ENCODE assay signal across 12 cellular contexts in the genomic region with DNA sequence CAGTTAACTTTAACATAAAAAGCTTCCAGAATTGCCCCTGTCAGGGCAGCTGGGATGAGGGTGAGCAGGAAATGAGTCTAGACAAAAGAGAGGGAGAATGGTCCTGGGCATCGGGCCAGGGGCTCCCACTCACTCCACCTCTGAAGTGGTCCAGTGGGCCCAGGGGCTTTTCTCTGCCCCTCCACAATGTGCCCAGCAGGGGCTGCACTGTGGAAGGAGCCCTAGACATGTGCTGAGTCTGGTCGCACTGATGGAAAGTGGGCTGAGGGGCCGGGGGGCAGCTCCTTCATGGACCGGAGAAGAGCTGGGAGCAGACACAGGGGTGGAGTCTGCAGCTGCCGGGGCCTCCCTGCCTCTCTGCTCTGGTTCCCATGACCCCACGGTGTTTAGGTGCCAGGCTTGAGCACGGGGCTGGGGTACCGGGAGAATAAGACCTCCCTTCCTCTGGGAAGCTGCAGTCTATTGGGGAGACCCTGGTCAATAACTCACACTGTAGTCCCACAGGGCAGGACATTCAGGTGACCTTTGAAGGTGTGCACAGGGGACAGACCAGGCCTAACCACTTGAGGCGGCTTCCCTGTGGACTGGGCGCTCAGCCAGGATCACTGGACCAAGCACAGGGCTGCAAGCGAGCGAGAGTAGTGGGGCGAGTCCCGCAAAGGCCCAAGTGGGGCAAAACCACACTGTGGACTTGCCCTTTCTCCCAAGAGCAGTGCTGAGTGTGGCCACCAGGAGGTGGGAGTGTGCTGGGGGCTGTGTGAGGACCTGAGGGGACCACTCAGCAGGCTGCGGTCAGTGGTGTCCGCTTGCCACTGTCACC. TPM values are rescaled to one million over a fixed set of nuclear protein-coding genes. Genes with fewer than 3 reads are reported as not detected.
DNase-seq lines count a peak whose midpoint lies in the region; TF ChIP-seq lines count a peak whose summit lies in the region.
"Had no signal": no experiment of that assay in that cellular context is flagged by ENCODE, and none has a peak within 500 bp of the region (broad histone marks: within the 10 kb centered on the region; RNA-seq: fewer than 3 reads in every experiment).

No MANE protein-coding gene starts in this region.

- DNase-seq in DMS79 (lab: John Stamatoyannopoulos, UW) = peak; percentile 88
- no peak for DNase-seq in MM.1S
- DNase-seq in brain microvascular endothelial cell = no peak
- DNase-seq in mesenteric fat pad (ENCODE audit: low spot score) = peak; percentile 89
- no peak for DNase-seq in foreskin melanocyte
- no peak for DNase-seq in adrenal gland
- DNase-seq in SIG-M5 treated with dmso at 0.1 percent for 504 hours (lab: John Stamatoyannopoulos, UW; ENCODE audit: unreplicated experiment) = no peak
- no peak for DNase-seq in activated naive CD4-positive, alpha-beta T cell treated with anti-CD3 and anti-CD28 coated beads, Interleukin-2, amount 10 ng/mL, durations not matched to agents 7 days and 5 days
- DNase-seq: activated naive CD8-positive, alpha-beta T cell treated with anti-CD3 and anti-CD28 coated beads, Interleukin-2, amount 50 U/mL, for 24 hours; KG1; stimulated activated naive CD8-positive, alpha-beta T cell treated with anti-CD3 and anti-CD28 coated beads, Interleukin-15, Interleukin-2, amounts not matched to agents 100 U/mL and 50 U/mL, for 24 hours had no signal

- no peaks in the 10 kb centered on the region for H4K20me1 ChIP-seq in MM.1S (ENCODE audit: insufficient read depth, low read length)

- in situ Hi-C loops in brain microvascular endothelial cell (cut with HindIII; ENCODE audit: low pct_ligation_motif_present, low sequenced_read_pairs) = no loop called here

- no peak overlapping the region for H3K4me2 ChIP-seq in MM.1S (ENCODE audit: low read depth, low read length)

- H3F3A ChIP-seq in MM.1S (ENCODE audit: insufficient read depth, low read length) = no peaks in the 10 kb centered on the region

- H3K4me3 Mint-ChIP-seq in activated naive CD4-positive, alpha-beta T cell treated with anti-CD3 and anti-CD28 coated beads, Interleukin-2, amount 10 ng/mL, durations not matched to agents 7 days and 5 days = no peak overlapping the region
- H3K4me3 Mint-ChIP-seq: activated naive CD8-positive, alpha-beta T cell treated with anti-CD3 and anti-CD28 coated beads, Interleukin-2, amount 50 U/mL, for 24 hours; T-helper 2 cell treated with Interferon-gamma antibody and Interleukin-4, amounts not matched to agents 5 μg/mL and 100 μg/mL, for 36 hours had no signal

- peaks cover 32% of the 10 kb centered on the region for H3K27me3 Mint-ChIP-seq in activated naive CD4-positive, alpha-beta T cell treated with anti-CD3 and anti-CD28 coated beads, Interleukin-2, amount 10 ng/mL, durations not matched to agents 7 days and 5 days

- H2AFZ ChIP-seq in MM.1S (ENCODE audit: low read length) = no peak overlapping the region

- no peak overlapping the region for H3K27ac Mint-ChIP-seq in activated naive CD4-positive, alpha-beta T cell treated with anti-CD3 and anti-CD28 coated beads, Interleukin-2, amount 10 ng/mL, durations not matched to agents 7 days and 5 days
- H3K27ac Mint-ChIP-seq: activated naive CD8-positive, alpha-beta T cell treated with anti-CD3 and anti-CD28 coated beads, Interleukin-2, amount 50 U/mL, for 24 hours; T-helper 2 cell treated with Interferon-gamma antibody and Interleukin-4, amounts not matched to agents 5 μg/mL and 100 μg/mL, for 36 hours had no signal

- H3K9me3 ChIP-seq in MM.1S (replicated peaks; ENCODE audit: insufficient read depth, low read length) = no peaks in the 10 kb centered on the region
- no peaks in the 10 kb centered on the region for H3K9me3 ChIP-seq in adrenal gland (replicated peaks in 1 of 3)

- H3K4me3 ChIP-seq in MM.1S (ENCODE audit: low read length) (no peak overlapping the region), brain microvascular endothelial cell (ENCODE audit: low read depth, low read length) (no peak overlapping the region), adrenal gland (no peak overlapping the region)

- peaks cover 7% of the 10 kb centered on the region for H3K79me2 ChIP-seq in MM.1S (ENCODE audit: low read length)

- no peak overlapping the region for H3K9ac ChIP-seq in MM.1S (ENCODE audit: low read length)

- CTCF ChIA-PET in activated naive CD4-positive, alpha-beta T cell treated with anti-CD3 and anti-CD28 coated beads, Interleukin-2, amount 10 ng/mL, durations not matched to agents 7 days and 5 days (lab: Charles Lee) = no interaction called here

- no peaks in the 10 kb centered on the region for H3K4me1 Mint-ChIP-seq in activated naive CD4-positive, alpha-beta T cell treated with anti-CD3 and anti-CD28 coated beads, Interleukin-2, amount 10 ng/mL, durations not matched to agents 7 days and 5 days
- H3K4me1 Mint-ChIP-seq: activated naive CD8-positive, alpha-beta T cell treated with anti-CD3 and anti-CD28 coated beads, Interleukin-2, amount 50 U/mL, for 24 hours had no signal

- 88 to 95% (median 90%) methylated on average over 7 to 16 of the region's 16 CpGs for WGBS in adrenal gland, 4 donors

- H3K27me3 ChIP-seq in MM.1S (replicated peaks; ENCODE audit: insufficient read depth, low read length) = no peaks in the 10 kb centered on the region
- peaks cover 25% of the 10 kb centered on the region for H3K27me3 ChIP-seq in brain microvascular endothelial cell (replicated peaks)
- H3K27me3 ChIP-seq in adrenal gland = peaks cover 3% of the 10 kb centered on the region

- TF ChIP-seq CTCF in MM.1S (IDR thresholded peaks at IDR 0.05; ENCODE audit: low read length) (peak; percentile 29), brain microvascular endothelial cell (IDR thresholded peaks at IDR 0.05; ENCODE audit: low read depth, low read length, missing control alignments) (peak; percentile 60), adrenal gland (IDR thresholded peaks at IDR 0.05) (peak in 2 of 6 experiments; percentile 16 to 28)

- H3K27ac ChIP-seq in MM.1S (ENCODE audit: low read length) (no peak overlapping the region), brain microvascular endothelial cell (no peak overlapping the region), adrenal gland (no peak overlapping the region)

- H3K36me3 Mint-ChIP-seq in activated naive CD4-positive, alpha-beta T cell treated with anti-CD3 and anti-CD28 coated beads, Interleukin-2, amount 10 ng/mL, durations not matched to agents 7 days and 5 days = no peaks in the 10 kb centered on the region

- intact Hi-C loops in adrenal gland (cut with DNase I) = no loop called here

- TF ChIP-seq POLR2A in adrenal gland (IDR thresholded peaks at IDR 0.05) = no peak

- peaks cover 4% of the 10 kb centered on the region; the same call in 1 of the 2 replicates for H3K4me1 ChIP-seq in MM.1S (ENCODE audit: low read length)
- no peaks in the 10 kb centered on the region for H3K4me1 ChIP-seq in adrenal gland (replicated peaks in 1 of 2)

- H3K9me3 Mint-ChIP-seq in activated naive CD4-positive, alpha-beta T cell treated with anti-CD3 and anti-CD28 coated beads, Interleukin-2, amount 10 ng/mL, durations not matched to agents 7 days and 5 days = no peaks in the 10 kb centered on the region
- H3K9me3 Mint-ChIP-seq: activated naive CD8-positive, alpha-beta T cell treated with anti-CD3 and anti-CD28 coated beads, Interleukin-2, amount 50 U/mL, for 24 hours; T-helper 2 cell treated with Interferon-gamma antibody and Interleukin-4, amounts not matched to agents 5 μg/mL and 100 μg/mL, for 36 hours had no signal

- no peaks in the 10 kb centered on the region for H3K9me2 ChIP-seq in MM.1S (replicated peaks; ENCODE audit: insufficient read depth, low read length)

- H3K36me3 ChIP-seq in MM.1S (replicated peaks; ENCODE audit: insufficient read depth, low read length) (no peaks in the 10 kb centered on the region), brain microvascular endothelial cell (replicated peaks) (no peaks in the 10 kb centered on the region), adrenal gland (replicated peaks in 1 of 2) (no peaks in the 10 kb centered on the region)

RNA-seq across cellular contexts. Expression of a gene that starts 6.1 kb away (rescaled TPM):
- 3.3 TPM for total RNA-seq in mesenteric fat pad
- total RNA-seq in adrenal gland = 1 to 10 TPM; 2.4 to 9.5 (median 4.9) TPM
- 1 to 10 TPM in 2 of 3 donors, under 1 TPM in 1; 0.88 to 2.3 (median 1.5) TPM for polyA plus RNA-seq in adrenal gland

Comparison
In these comparisons a context has a peak if more than half of its experiments do, and no peak if none do; other contexts are left out.
1. DNase-seq: peak in DMS79 (single experiment) and mesenteric fat pad (single experiment); none in MM.1S (single experiment), brain microvascular endothelial cell (single experiment), foreskin melanocyte (single experiment), adrenal gland (0 of 7), SIG-M5 treated with dmso at 0.1 percent for 504 hours (single experiment) and activated naive CD4-positive, alpha-beta T cell treated with anti-CD3 and anti-CD28 coated beads, Interleukin-2, amount 10 ng/mL, durations not matched to agents 7 days and 5 days (single experiment).